In genomic region chr3:188929138-188929537, GRCh38 we compare ENCODE assay signal across 11 cellular contexts.
A peak's percentile ranks its signal among the peaks of the same experiment; 100 is the strongest.
DNase-seq lines count a peak whose midpoint lies in the region; ATAC-seq and TF ChIP-seq lines count a peak whose summit lies in the region.
"Had no signal": no experiment of that assay in that cellular context is flagged by ENCODE, and none has a peak within 500 bp of the region (broad histone marks: within the 10 kb centered on the region; RNA-seq: fewer than 3 reads in every experiment).

No MANE protein-coding gene starts in this region.

- in situ Hi-C loops in mammary epithelial cell (cut with MboI; ENCODE audit: low sequenced_read_pairs in 2 of 2): no loop called here

- TF ChIP-seq CTCF in BJ (IDR thresholded peaks at IDR 0.05; ENCODE audit: insufficient read depth, low read depth, low read length): peak; percentile 29; the same call in 1 of the 2 replicates
- peak; percentile 5 to 55 for TF ChIP-seq CTCF in mammary epithelial cell (conservative IDR thresholded peaks at IDR 0.05 in 1 of 2, IDR thresholded peaks at IDR 0.05 in 1 of 2; ENCODE audit: extremely low read depth in 1 of 2, insufficient read depth in 1 of 2, low read depth in 1 of 2, low read length in 2 of 2)

- ATAC-seq in GM21737 (IDR thresholded peaks at IDR 0.05; ENCODE audit: unreplicated experiment): no peak

- H4K20me1 ChIP-seq in mammary epithelial cell (ENCODE audit: insufficient read depth, low read length): no peaks in the 10 kb centered on the region

- dilution Hi-C loops in mammary epithelial cell (cut with HindIII; ENCODE audit: low sequenced_read_pairs): no loop called here

- 56% methylated on average over 2 of the region's 2 CpGs for WGBS in mammary epithelial cell (ENCODE audit: low coverage, missing lambda C conversion rate)

- no peak overlapping the region for H3K4me2 ChIP-seq in mammary epithelial cell (ENCODE audit: insufficient read depth, low read depth, low read length)

- H3K4me3 ChIP-seq in BJ (ENCODE audit: low read depth, low read length): no peak overlapping the region
- no peak overlapping the region for H3K4me3 ChIP-seq in mammary epithelial cell (replicated peaks in 1 of 3; ENCODE audit: insufficient read depth in 1 of 3, low read depth in 2 of 3, low read length in 3 of 3)

- no peak overlapping the region for H3K9ac ChIP-seq in mammary epithelial cell (ENCODE audit: insufficient read depth, low read length)

- no peaks in the 10 kb centered on the region for H3K79me2 ChIP-seq in mammary epithelial cell (ENCODE audit: insufficient read depth, low read length)

- no peaks in the 10 kb centered on the region for H3K9me3 ChIP-seq in mammary epithelial cell (replicated peaks; ENCODE audit: insufficient read depth, low read length)

- peaks cover 2% of the 10 kb centered on the region for H3K4me1 ChIP-seq in mammary epithelial cell (ENCODE audit: insufficient read depth, low read length)

- BruUV-seq in mammary epithelial cell (replicated peaks; lab: Mats Ljungman, UMichigan): no TSS peak

- intact Hi-C loops in mammary epithelial cell (cut with micrococcal nuclease): loop anchor here (1.0 kb wide), 2 partner anchors 96 to 1187 kb away; no protein-coding TSS in a partner anchor

- CTCF ChIA-PET in BJ (lab: Yijun Ruan, JAX): interaction anchor here (1.9 kb wide), 1 partner anchor 1189 kb away, joined by 7 read pairs; no protein-coding TSS in a partner anchor
- CTCF ChIA-PET in mammary epithelial cell (lab: Charles Lee; ENCODE audit: low non-redundant PET): interaction anchor here (0.6 kb wide), 1 partner anchor 180 kb away, joined by 6 read pairs; no protein-coding TSS in a partner anchor

- H3K36me3 ChIP-seq in BJ (ENCODE audit: control insufficient read depth, insufficient read depth, low read length) (no peaks in the 10 kb centered on the region), mammary epithelial cell (ENCODE audit: insufficient read depth, low read length) (no peaks in the 10 kb centered on the region)

- H3K27me3 ChIP-seq in BJ (ENCODE audit: control insufficient read depth, insufficient read depth, low read length) (no peaks in the 10 kb centered on the region), mammary epithelial cell (ENCODE audit: insufficient read depth, low read length) (no peaks in the 10 kb centered on the region)

- POLR2A ChIA-PET in BJ (lab: Charles Lee): no interaction called here

- DNase-seq in BJ (ENCODE audit: low read depth): no peak
- peak; percentile 42 for DNase-seq in HuH-7 (ENCODE audit: low spot score)
- peak; percentile 21 for DNase-seq in mammary epithelial cell
- peak; percentile 36 for DNase-seq in kidney tubule cell (ENCODE audit: low spot score)
- no peak for DNase-seq in activated T-cell treated with anti-CD3 and anti-CD28 coated beads, Interleukin-2, amount 50 U/mL, for 1 hour
- no peak for DNase-seq in activated CD4-positive, alpha-beta T cell treated with anti-CD3 and anti-CD28 coated beads for 4 hours
- DNase-seq in LoVo (ENCODE audit: low spot score): no peak
- DNase-seq: activated CD8-positive, alpha-beta memory T cell treated with anti-CD3 and anti-CD28 coated beads for 24 hours; glutamatergic neuron; NCI-H2029 had no signal

- H2AFZ ChIP-seq in mammary epithelial cell (ENCODE audit: low read depth, low read length): no peak overlapping the region

- no peak overlapping the region for H3K27ac ChIP-seq in mammary epithelial cell (ENCODE audit: insufficient read depth, low read depth, low read length)

Comparison
In these comparisons a context has a peak if more than half of its experiments do, and no peak if none do; other contexts are left out.
1. DNase-seq: peak in HuH-7 (single experiment), mammary epithelial cell (single experiment) and kidney tubule cell (single experiment); none in BJ (single experiment), activated T-cell treated with anti-CD3 and anti-CD28 coated beads, Interleukin-2, amount 50 U/mL, for 1 hour (single experiment), activated CD4-positive, alpha-beta T cell treated with anti-CD3 and anti-CD28 coated beads for 4 hours (0 of 2) and LoVo (single experiment).